In genomic region chr1:219265026-219265515, GRCh38 we compare ENCODE assay signal across 35 cellular contexts.
DNase-seq lines count a peak whose midpoint lies in the region; ATAC-seq, FAIRE-seq and TF ChIP-seq lines count a peak whose summit lies in the region.
"Had no signal": no experiment of that assay in that cellular context is flagged by ENCODE, and none has a peak within 500 bp of the region (broad histone marks: within the 10 kb centered on the region; RNA-seq: fewer than 3 reads in every experiment).

No MANE protein-coding gene starts in this region.

- H2AFZ ChIP-seq in astrocyte (ENCODE audit: low read depth, low read length), result no peak overlapping the region

- peaks cover 13% of the 10 kb centered on the region for H3K4me1 Mint-ChIP-seq in astrocyte (ENCODE audit: low read depth, unreplicated experiment)
- H3K4me1 Mint-ChIP-seq: activated B cell treated with CpG ODN at 0.5 μM for 24 hours; activated naive CD8-positive, alpha-beta T cell treated with anti-CD3 and anti-CD28 coated beads, Interleukin-2, amount 10 ng/mL, durations not matched to agents 7 days and 5 days; naive thymus-derived CD8-positive, alpha-beta T cell had no signal

- H3K27me3 ChIP-seq in astrocyte (ENCODE audit: insufficient read depth, low read length) (no peaks in the 10 kb centered on the region), iPS-20b (ENCODE audit: insufficient read depth, low read length) (no peaks in the 10 kb centered on the region), gastroesophageal sphincter (no peaks in the 10 kb centered on the region), transverse colon (no peaks in the 10 kb centered on the region)
- H3K27me3 ChIP-seq: cardiac muscle cell, testis had no signal

- TF ChIP-seq EP300 in gastroesophageal sphincter (IDR thresholded peaks at IDR 0.05) (no peak), transverse colon (IDR thresholded peaks at IDR 0.05; ENCODE audit: low read depth) (no peak)

- no peak overlapping the region for H3K9ac ChIP-seq in astrocyte (ENCODE audit: low read length)
- H3K9ac ChIP-seq in iPS-20b (ENCODE audit: low read depth, low read length), result no peak overlapping the region

- TF ChIP-seq CTCF in astrocyte (IDR thresholded peaks at IDR 0.05; ENCODE audit: insufficient read depth, low read depth, low read length), result no peak
- TF ChIP-seq CTCF in gastroesophageal sphincter (IDR thresholded peaks at IDR 0.05), result no peak
- TF ChIP-seq CTCF in transverse colon (IDR thresholded peaks at IDR 0.05), result no peak

- TF ChIP-seq POLR2A in gastroesophageal sphincter (IDR thresholded peaks at IDR 0.05) (no peak), transverse colon (IDR thresholded peaks at IDR 0.05) (no peak)

- H3K36me3 ChIP-seq in astrocyte (ENCODE audit: insufficient read depth, low read length) (no peaks in the 10 kb centered on the region), iPS-20b (ENCODE audit: insufficient read depth, low read depth, low read length) (no peaks in the 10 kb centered on the region), gastroesophageal sphincter (no peaks in the 10 kb centered on the region), transverse colon (no peaks in the 10 kb centered on the region)
- H3K36me3 ChIP-seq: cardiac muscle cell had no signal

- H4K20me1 ChIP-seq in astrocyte (ENCODE audit: insufficient read depth, low read length), result no peaks in the 10 kb centered on the region

- no peaks in the 10 kb centered on the region for H3K27me3 Mint-ChIP-seq in astrocyte (ENCODE audit: low read depth, unreplicated experiment)
- H3K27me3 Mint-ChIP-seq: activated B cell treated with CpG ODN at 0.5 μM for 24 hours; activated naive CD8-positive, alpha-beta T cell treated with anti-CD3 and anti-CD28 coated beads, Interleukin-2, amount 10 ng/mL, durations not matched to agents 7 days and 5 days; activated T-cell treated with anti-CD3 and anti-CD28 coated beads, Interleukin-2, amount 50 U/mL, for 24 hours; naive thymus-derived CD8-positive, alpha-beta T cell; stimulated activated naive CD8-positive, alpha-beta T cell treated with anti-CD3 and anti-CD28 coated beads, Interleukin-15, Interleukin-2, amounts not matched to agents 100 ng/mL and 50 ng/mL, for 24 hours had no signal

- WGBS in gastroesophageal sphincter (ENCODE audit: low coverage in 1 of 2), 2 donors, result 89 to 93% methylated on average over 2 of the region's 2 CpGs
- WGBS in transverse colon (ENCODE audit: low coverage in 1 of 2), 2 donors, result 86 to 92% methylated on average over 2 of the region's 2 CpGs

- DNase-seq in COR-L47 (lab: John Stamatoyannopoulos, UW) (peak; percentile 55), NCI-H1436 treated with DMSO at 0.1 percent for 48 hours (lab: John Stamatoyannopoulos, UW) (peak; percentile 68), astrocyte (ENCODE audit: low read depth) (peak; percentile 29), transverse colon (no peak), SW480 (ENCODE audit: low spot score) (no peak)
- no peak for DNase-seq in activated CD4-positive, alpha-beta T cell treated with anti-CD3 and anti-CD28 coated beads, Interleukin-2, amount 50 U/mL, for 4 hours
- DNase-seq: activated B cell treated with CpG ODN at 0.5 μM for 24 hours; activated CD4-positive, alpha-beta T cell treated with anti-CD3 and anti-CD28 coated beads, Interleukin-2, amount 50 U/mL, for 1 hour; activated gamma-delta T cell treated with Interleukin-2 at 50 U/mL for 16 hours; activated naive CD8-positive, alpha-beta T cell treated with anti-CD3 and anti-CD28 coated beads, Interleukin-2, amount 10 ng/mL, durations not matched to agents 7 days and 5 days; activated T-cell treated with anti-CD3 and anti-CD28 coated beads, Interleukin-2, amount 50 U/mL, for 24 hours; aorta; Calu3; DMS79 treated with DMSO at 0.1 percent for 48 hours; effector CD8-positive, alpha-beta T cell; GF-D8; GOT3; hippocampal formation; left cardiac atrium; naive thymus-derived CD8-positive, alpha-beta T cell; NCI-H1048; NCI-H2107; NCI-H446; small intestine; stimulated activated CD8-positive, alpha-beta memory T cell treated with anti-CD3 and anti-CD28 coated beads, Interleukin-4, amount 100 ng/mL, for 48 hours; testis had no signal

- no peaks in the 10 kb centered on the region for H3K4me1 ChIP-seq in astrocyte (ENCODE audit: insufficient read depth, low read length)
- peaks cover 3% of the 10 kb centered on the region; the same call in 1 of the 2 replicates for H3K4me1 ChIP-seq in iPS-20b (ENCODE audit: insufficient read depth, low read length)
- peaks cover 0 to 5% (median 0%) of the 10 kb centered on the region in 3 donors for H3K4me1 ChIP-seq in gastroesophageal sphincter
- H3K4me1 ChIP-seq in transverse colon, result no peaks in the 10 kb centered on the region
- H3K4me1 ChIP-seq: testis had no signal

- H3K27ac Mint-ChIP-seq in astrocyte (ENCODE audit: unreplicated experiment), result no peak overlapping the region
- H3K27ac Mint-ChIP-seq: activated B cell treated with CpG ODN at 0.5 μM for 24 hours; activated naive CD8-positive, alpha-beta T cell treated with anti-CD3 and anti-CD28 coated beads, Interleukin-2, amount 10 ng/mL, durations not matched to agents 7 days and 5 days; activated T-cell treated with anti-CD3 and anti-CD28 coated beads, Interleukin-2, amount 50 U/mL, for 24 hours; naive thymus-derived CD8-positive, alpha-beta T cell; stimulated activated naive CD8-positive, alpha-beta T cell treated with anti-CD3 and anti-CD28 coated beads, Interleukin-15, Interleukin-2, amounts not matched to agents 100 ng/mL and 50 ng/mL, for 24 hours had no signal

- no peak overlapping the region for H3K4me2 ChIP-seq in astrocyte (ENCODE audit: low read length)

- no peak overlapping the region for H3K4me3 ChIP-seq in astrocyte (ENCODE audit: insufficient read depth, low read depth, low read length)
- peak overlapping the region; percentile 20; the same call in 1 of the 2 replicates for H3K4me3 ChIP-seq in iPS-20b (ENCODE audit: low read length)
- no peak overlapping the region for H3K4me3 ChIP-seq in gastroesophageal sphincter
- H3K4me3 ChIP-seq in transverse colon, result no peak overlapping the region
- H3K4me3 ChIP-seq: cardiac muscle cell, coronary artery, lung, testis had no signal

- H3K9me3 ChIP-seq in astrocyte (ENCODE audit: insufficient read depth, low read depth, low read length), result peaks cover 4% of the 10 kb centered on the region
- no peaks in the 10 kb centered on the region for H3K9me3 ChIP-seq in iPS-20b (ENCODE audit: insufficient read depth, low read depth, low read length)
- peaks cover 0 to 7% (median 0%) of the 10 kb centered on the region in 3 donors for H3K9me3 ChIP-seq in gastroesophageal sphincter
- H3K9me3 ChIP-seq in transverse colon, result no peaks in the 10 kb centered on the region
- H3K9me3 ChIP-seq: testis had no signal

- H3K9me3 Mint-ChIP-seq in astrocyte (ENCODE audit: unreplicated experiment), result peaks cover 8% of the 10 kb centered on the region

- in situ Hi-C loops in transverse colon (cut with MboI; ENCODE audit: low pct_ligation_motif_present in 1 of 4, low pct_unique_long_range_greater_than_20kb in 1 of 4, low sequenced_read_pairs in 3 of 4), result no loop called here

- no peak for ATAC-seq in gastroesophageal sphincter
- ATAC-seq: left cardiac atrium; naive thymus-derived CD8-positive, alpha-beta T cell had no signal

- H3K36me3 Mint-ChIP-seq in astrocyte (ENCODE audit: low read depth, unreplicated experiment), result no peaks in the 10 kb centered on the region

- no peak overlapping the region for H3K4me3 Mint-ChIP-seq in astrocyte (ENCODE audit: unreplicated experiment)
- H3K4me3 Mint-ChIP-seq: activated B cell treated with CpG ODN at 0.5 μM for 24 hours; activated naive CD8-positive, alpha-beta T cell treated with anti-CD3 and anti-CD28 coated beads, Interleukin-2, amount 10 ng/mL, durations not matched to agents 7 days and 5 days; activated T-cell treated with anti-CD3 and anti-CD28 coated beads, Interleukin-2, amount 50 U/mL, for 24 hours; naive thymus-derived CD8-positive, alpha-beta T cell; stimulated activated naive CD8-positive, alpha-beta T cell treated with anti-CD3 and anti-CD28 coated beads, Interleukin-15, Interleukin-2, amounts not matched to agents 100 ng/mL and 50 ng/mL, for 24 hours had no signal

- intact Hi-C loops in transverse colon (cut with DNase I; ENCODE audit: low total_unique reads), result no loop called here

- H3K27ac ChIP-seq in astrocyte (ENCODE audit: low read depth, low read length) (no peak overlapping the region), iPS-20b (ENCODE audit: low read length) (no peak overlapping the region), gastroesophageal sphincter (no peak overlapping the region), transverse colon (no peak overlapping the region)
- H3K27ac ChIP-seq: cardiac muscle cell, coronary artery, RWPE1, testis had no signal

- H3K79me2 ChIP-seq in astrocyte (ENCODE audit: insufficient read depth, low read length), result no peaks in the 10 kb centered on the region

- FAIRE-seq in astrocyte (lab: Jason Lieb, UNC), result no peak
- FAIRE-seq: A204.1, frontal cortex, small intestine had no signal

Comparison
In these comparisons a context has a peak if more than half of its experiments do, and no peak if none do; other contexts are left out.
1. DNase-seq: peak in COR-L47 (single experiment), NCI-H1436 treated with DMSO at 0.1 percent for 48 hours (single experiment) and astrocyte (single experiment); none in transverse colon (single experiment), activated CD4-positive, alpha-beta T cell treated with anti-CD3 and anti-CD28 coated beads, Interleukin-2, amount 50 U/mL, for 4 hours (0 of 2) and SW480 (single experiment).